ENCODE assay signal across 2 cellular contexts in the genomic region with DNA sequence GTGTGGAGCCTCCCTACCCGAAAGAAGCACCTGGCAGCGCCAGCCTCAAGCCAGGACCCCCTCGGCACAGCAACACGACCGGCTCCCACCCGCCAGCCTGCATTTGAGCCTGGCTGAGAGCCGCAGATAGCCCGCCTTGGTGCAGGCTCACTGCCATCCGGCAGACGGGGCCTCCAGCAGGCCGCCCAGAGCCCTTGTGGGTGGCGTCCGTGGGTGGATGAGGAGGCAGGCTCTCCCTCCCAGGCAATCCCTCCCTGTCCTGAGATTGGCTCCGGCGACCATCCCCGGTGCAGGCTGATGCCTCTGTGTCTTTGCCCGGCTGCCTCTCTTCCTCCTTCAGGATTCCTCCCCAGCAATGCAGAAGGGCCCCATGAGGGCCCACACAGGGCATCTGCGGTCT.
TF ChIP-seq lines count a peak whose summit lies in the region.

No MANE protein-coding gene starts in this region.

TF ChIP-seq in SK-N-SH, 30 proteins besides CTCF, POLR2A, EP300 and RAD21 (continued from another document):
- TF ChIP-seq, protein P1, sequence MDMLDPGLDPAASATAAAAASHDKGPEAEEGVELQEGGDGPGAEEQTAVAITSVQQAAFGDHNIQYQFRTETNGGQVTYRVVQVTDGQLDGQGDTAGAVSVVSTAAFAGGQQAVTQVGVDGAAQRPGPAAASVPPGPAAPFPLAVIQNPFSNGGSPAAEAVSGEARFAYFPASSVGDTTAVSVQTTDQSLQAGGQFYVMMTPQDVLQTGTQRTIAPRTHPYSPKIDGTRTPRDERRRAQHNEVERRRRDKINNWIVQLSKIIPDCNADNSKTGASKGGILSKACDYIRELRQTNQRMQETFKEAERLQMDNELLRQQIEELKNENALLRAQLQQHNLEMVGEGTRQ (IDR thresholded peaks at IDR 0.05; ENCODE audit: borderline replicate concordance, low read depth, low read length), result no peak
- TF ChIP-seq TCF12 (IDR thresholded peaks at IDR 0.05), result no peak
- TF ChIP-seq FOXJ3 (CRISPR knock-in tag; IDR thresholded peaks at IDR 0.05), result no peak
- TF ChIP-seq, protein P2, sequence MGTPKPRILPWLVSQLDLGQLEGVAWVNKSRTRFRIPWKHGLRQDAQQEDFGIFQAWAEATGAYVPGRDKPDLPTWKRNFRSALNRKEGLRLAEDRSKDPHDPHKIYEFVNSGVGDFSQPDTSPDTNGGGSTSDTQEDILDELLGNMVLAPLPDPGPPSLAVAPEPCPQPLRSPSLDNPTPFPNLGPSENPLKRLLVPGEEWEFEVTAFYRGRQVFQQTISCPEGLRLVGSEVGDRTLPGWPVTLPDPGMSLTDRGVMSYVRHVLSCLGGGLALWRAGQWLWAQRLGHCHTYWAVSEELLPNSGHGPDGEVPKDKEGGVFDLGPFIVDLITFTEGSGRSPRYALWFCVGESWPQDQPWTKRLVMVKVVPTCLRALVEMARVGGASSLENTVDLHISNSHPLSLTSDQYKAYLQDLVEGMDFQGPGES (IDR thresholded peaks at IDR 0.05; ENCODE audit: low read depth, low read length), result no peak
- TF ChIP-seq TAF1 (IDR thresholded peaks at IDR 0.05; ENCODE audit: borderline replicate concordance, low read depth, low read length), result no peak
- TF ChIP-seq, protein P3, sequence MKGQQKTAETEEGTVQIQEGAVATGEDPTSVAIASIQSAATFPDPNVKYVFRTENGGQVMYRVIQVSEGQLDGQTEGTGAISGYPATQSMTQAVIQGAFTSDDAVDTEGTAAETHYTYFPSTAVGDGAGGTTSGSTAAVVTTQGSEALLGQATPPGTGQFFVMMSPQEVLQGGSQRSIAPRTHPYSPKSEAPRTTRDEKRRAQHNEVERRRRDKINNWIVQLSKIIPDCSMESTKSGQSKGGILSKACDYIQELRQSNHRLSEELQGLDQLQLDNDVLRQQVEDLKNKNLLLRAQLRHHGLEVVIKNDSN (IDR thresholded peaks at IDR 0.05; ENCODE audit: borderline replicate concordance, low read depth), result no peak

TF ChIP-seq in SK-N-SH treated with all-trans-retinoic acid at 6 μM for 48 hours, 23 proteins besides CTCF, POLR2A, EP300 and RAD21 (continued from another document):
- TF ChIP-seq, protein P4, sequence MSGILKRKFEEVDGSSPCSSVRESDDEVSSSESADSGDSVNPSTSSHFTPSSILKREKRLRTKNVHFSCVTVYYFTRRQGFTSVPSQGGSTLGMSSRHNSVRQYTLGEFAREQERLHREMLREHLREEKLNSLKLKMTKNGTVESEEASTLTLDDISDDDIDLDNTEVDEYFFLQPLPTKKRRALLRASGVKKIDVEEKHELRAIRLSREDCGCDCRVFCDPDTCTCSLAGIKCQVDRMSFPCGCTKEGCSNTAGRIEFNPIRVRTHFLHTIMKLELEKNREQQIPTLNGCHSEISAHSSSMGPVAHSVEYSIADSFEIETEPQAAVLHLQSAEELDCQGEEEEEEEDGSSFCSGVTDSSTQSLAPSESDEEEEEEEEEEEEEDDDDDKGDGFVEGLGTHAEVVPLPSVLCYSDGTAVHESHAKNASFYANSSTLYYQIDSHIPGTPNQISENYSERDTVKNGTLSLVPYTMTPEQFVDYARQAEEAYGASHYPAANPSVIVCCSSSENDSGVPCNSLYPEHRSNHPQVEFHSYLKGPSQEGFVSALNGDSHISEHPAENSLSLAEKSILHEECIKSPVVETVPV (CRISPR knock-in tag; IDR thresholded peaks at IDR 0.05), result no peak
- no peak for TF ChIP-seq OSR1 (CRISPR knock-in tag; IDR thresholded peaks at IDR 0.05)
- TF ChIP-seq TCF4 (CRISPR knock-in tag; IDR thresholded peaks at IDR 0.05; ENCODE audit: borderline replicate concordance), result no peak
- no peak for TF ChIP-seq ARNTL (CRISPR knock-in tag; IDR thresholded peaks at IDR 0.05; ENCODE audit: borderline replicate concordance, low read depth)
- no peak for TF ChIP-seq PPARA (CRISPR knock-in tag; IDR thresholded peaks at IDR 0.05; ENCODE audit: borderline replicate concordance)
